In the genomic region with DNA sequence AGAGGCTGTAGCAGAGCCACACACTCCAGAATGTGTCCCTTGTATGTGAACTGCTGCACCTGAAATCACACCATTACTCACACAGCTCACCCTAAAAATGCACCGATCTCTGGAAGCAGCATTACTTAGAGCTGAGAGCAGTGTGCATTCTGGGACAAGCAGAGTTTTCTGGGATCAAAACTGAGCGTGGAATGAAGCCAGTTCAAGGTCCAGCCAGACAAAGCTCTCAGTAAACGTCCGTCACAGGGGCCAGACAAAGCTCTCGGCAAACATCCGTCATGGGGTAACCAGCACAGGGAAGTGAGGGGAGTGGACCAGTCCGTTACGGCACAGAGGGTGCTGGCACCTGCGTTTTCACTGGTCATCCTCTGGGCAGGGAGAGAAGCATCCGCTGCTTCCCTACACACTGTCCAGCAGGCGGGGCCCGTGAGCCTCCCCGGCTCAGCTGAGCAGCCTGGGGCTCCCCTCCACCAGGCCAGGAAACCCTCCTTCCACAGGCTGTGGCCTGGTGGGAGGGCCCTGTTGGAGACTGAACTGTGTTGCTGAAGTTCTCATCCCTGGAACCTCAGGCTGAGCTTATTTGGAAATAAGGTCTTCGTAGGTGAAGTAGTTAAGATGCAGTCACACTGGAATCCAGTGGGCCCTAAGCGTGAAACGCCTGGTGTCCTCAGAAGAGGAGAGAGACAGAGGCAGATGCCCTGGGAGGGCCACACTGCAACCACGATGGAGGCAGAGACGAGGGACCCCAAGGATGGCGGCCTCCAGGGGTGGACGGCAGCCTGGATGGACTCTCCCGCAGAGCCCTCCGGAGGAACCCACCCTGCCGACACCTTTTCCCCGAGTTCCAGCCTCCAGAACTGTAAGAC, we compare ENCODE assay signal across 10 cellular contexts.
DNase-seq lines count a peak whose midpoint lies in the region; ATAC-seq and TF ChIP-seq lines count a peak whose summit lies in the region.
"Had no signal": no experiment of that assay in that cellular context is flagged by ENCODE, and none has a peak within 500 bp of the region (broad histone marks: within the 10 kb centered on the region; RNA-seq: fewer than 3 reads in every experiment).

No MANE protein-coding gene starts in this region.

- DNase-seq in GM12864 (ENCODE audit: low read depth) = no peak
- DNase-seq in NCI-H146 treated with DMSO at 0.1 percent for 48 hours (lab: John Stamatoyannopoulos, UW; ENCODE audit: unreplicated experiment) = peak; percentile 10
- peak; percentile 39 for DNase-seq in progenitor cell of endocrine pancreas (ENCODE audit: low spot score, unreplicated experiment)
- DNase-seq in Calu3 = no peak
- DNase-seq in occipital lobe (lab: John Stamatoyannopoulos, UW) = no peak
- DNase-seq in MV-4-11 (lab: John Stamatoyannopoulos, UW) = no peak
- DNase-seq: NCI-H1930 had no signal

- no peak overlapping the region for H3K4me3 ChIP-seq in GM12864 (ENCODE audit: low read depth, low read length)

- H3K36me3 Mint-ChIP-seq in progenitor cell of endocrine pancreas (ENCODE audit: insufficient read depth) = no peaks in the 10 kb centered on the region
- no peaks in the 10 kb centered on the region for H3K36me3 Mint-ChIP-seq in Calu3 (ENCODE audit: insufficient read depth, unreplicated experiment)
- H3K36me3 Mint-ChIP-seq: activated naive CD4-positive, alpha-beta T cell treated with anti-CD3 and anti-CD28 coated beads, Interleukin-2, amount 50 U/mL, for 24 hours had no signal

- TF ChIP-seq CTCF in GM12864 (IDR thresholded peaks at IDR 0.05; ENCODE audit: low read depth, low read length, missing control alignments) (peak; percentile 59), progenitor cell of endocrine pancreas (IDR thresholded peaks at IDR 0.05; ENCODE audit: unreplicated experiment) (peak; percentile 71), Calu3 (IDR thresholded peaks at IDR 0.05; ENCODE audit: unreplicated experiment) (no peak)

- intact Hi-C loops in Calu3 (cut with micrococcal nuclease; ENCODE audit: unreplicated experiment) = no loop called here

- ATAC-seq in esophagus mucosa (peak; percentile 48), GM21360 (IDR thresholded peaks at IDR 0.05; ENCODE audit: unreplicated experiment) (no peak)

- H3K27ac Mint-ChIP-seq in progenitor cell of endocrine pancreas = no peak overlapping the region
- no peak overlapping the region for H3K27ac Mint-ChIP-seq in Calu3 (ENCODE audit: unreplicated experiment)

- CTCF ChIA-PET in Calu3 (lab: Charles Lee) = no interaction called here

- H3K4me3 Mint-ChIP-seq in progenitor cell of endocrine pancreas (ENCODE audit: low read depth) (no peak overlapping the region), Calu3 (ENCODE audit: low read depth, unreplicated experiment) (no peak overlapping the region)
- H3K4me3 Mint-ChIP-seq: activated naive CD4-positive, alpha-beta T cell treated with anti-CD3 and anti-CD28 coated beads, Interleukin-2, amount 50 U/mL, for 24 hours had no signal

- H3K9me3 Mint-ChIP-seq in progenitor cell of endocrine pancreas (ENCODE audit: low read depth) (no peaks in the 10 kb centered on the region), Calu3 (ENCODE audit: low read depth, unreplicated experiment) (peaks cover 6% of the 10 kb centered on the region)
- H3K9me3 Mint-ChIP-seq: activated naive CD4-positive, alpha-beta T cell treated with anti-CD3 and anti-CD28 coated beads, Interleukin-2, amount 50 U/mL, for 24 hours had no signal

- H3K4me1 Mint-ChIP-seq in progenitor cell of endocrine pancreas (ENCODE audit: low read depth) (peaks cover 5% of the 10 kb centered on the region), Calu3 (ENCODE audit: low read depth, unreplicated experiment) (no peaks in the 10 kb centered on the region)
- H3K4me1 Mint-ChIP-seq: activated naive CD4-positive, alpha-beta T cell treated with anti-CD3 and anti-CD28 coated beads, Interleukin-2, amount 50 U/mL, for 24 hours had no signal

- H3K27me3 Mint-ChIP-seq in progenitor cell of endocrine pancreas = peaks cover 15% of the 10 kb centered on the region
- no peaks in the 10 kb centered on the region for H3K27me3 Mint-ChIP-seq in Calu3 (ENCODE audit: unreplicated experiment)

- no TSS peak for BruUV-seq in Calu3 (replicated peaks; lab: Mats Ljungman, UMichigan)

Comparison
In these comparisons a context has a peak if more than half of its experiments do, and no peak if none do; other contexts are left out.
1. DNase-seq: peak in NCI-H146 treated with DMSO at 0.1 percent for 48 hours (single experiment) and progenitor cell of endocrine pancreas (single experiment); none in GM12864 (single experiment), Calu3 (single experiment), occipital lobe (single experiment) and MV-4-11 (single experiment).